In genomic region chr2:234747032-234747431, GRCh38 we compare ENCODE assay signal across 1 cellular context.
TF ChIP-seq lines count a peak whose summit lies in the region.

No MANE protein-coding gene starts in this region.

TF ChIP-seq in H1, 55 proteins besides CTCF, POLR2A, EP300 and RAD21:
- no peak for TF ChIP-seq CHD7 (IDR thresholded peaks at IDR 0.05; ENCODE audit: insufficient replicate concordance, low read length)
- no peak for TF ChIP-seq HDAC2 (IDR thresholded peaks at IDR 0.05; ENCODE audit: borderline replicate concordance in 1 of 2, low read depth in 2 of 2, low read length in 2 of 2)
- TF ChIP-seq CTBP2 (IDR thresholded peaks at IDR 0.05; ENCODE audit: borderline replicate concordance, insufficient read depth, insufficient read length, low read length): no peak
- TF ChIP-seq PHF8 (conservative IDR thresholded peaks at IDR 0.05; ENCODE audit: low read depth, low read length): no peak
- no peak for TF ChIP-seq JUN (IDR thresholded peaks at IDR 0.05; ENCODE audit: low read depth, low read length)
- TF ChIP-seq NRF1 (IDR thresholded peaks at IDR 0.05; ENCODE audit: low read depth, low read length): no peak
- TF ChIP-seq TEAD4 (IDR thresholded peaks at IDR 0.05; ENCODE audit: low read depth, low read length): no peak
- TF ChIP-seq ZNF274 (IDR thresholded peaks at IDR 0.05; ENCODE audit: borderline replicate concordance, extremely low read depth, low read length): no peak
